ENCODE assay signal across 22 cellular contexts in the genomic region with DNA sequence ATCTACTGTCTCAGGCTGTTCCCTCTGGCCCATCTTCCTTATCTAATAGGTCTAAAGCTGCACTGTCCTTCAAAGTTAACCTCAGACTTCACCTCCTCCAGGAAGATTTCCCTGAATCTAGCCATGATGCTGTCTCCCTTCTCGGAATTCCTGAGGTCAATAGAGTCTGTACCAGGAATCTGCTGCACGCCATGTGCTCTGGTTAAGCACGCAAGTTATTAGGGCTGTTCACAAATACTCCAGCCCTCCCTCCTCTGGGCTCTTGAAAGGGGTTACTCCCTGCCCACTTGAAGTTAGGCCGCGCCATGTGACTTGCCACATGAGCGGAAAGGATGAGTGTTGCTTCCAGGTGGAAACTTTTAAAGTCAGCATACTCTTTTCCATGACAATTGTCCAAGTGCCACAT. TPM values are rescaled to one million over a fixed set of nuclear protein-coding genes. Genes with fewer than 3 reads are reported as not detected.
DNase-seq lines count a peak whose midpoint lies in the region; ATAC-seq and TF ChIP-seq lines count a peak whose summit lies in the region.
"Had no signal": no experiment of that assay in that cellular context is flagged by ENCODE, and none has a peak within 500 bp of the region (broad histone marks: within the 10 kb centered on the region; RNA-seq: fewer than 3 reads in every experiment).

No MANE protein-coding gene starts in this region.

- intact Hi-C loops in activated CD8-positive, alpha-beta T cell treated with anti-CD3 and anti-CD28 coated beads for 36 hours (cut with micrococcal nuclease), result no loop called here
- intact Hi-C loops in uterus (cut with DNase I; ENCODE audit: low total_unique reads), result loop anchor here (10.0 kb wide), 1 partner anchor 67 kb away; no protein-coding TSS in a partner anchor

- H3K4me1 ChIP-seq in uterus, result peaks cover 4 to 28% of the 10 kb centered on the region in 2 donors

- H3K36me3 ChIP-seq in uterus, result no peaks in the 10 kb centered on the region

- no peaks in the 10 kb centered on the region for H3K9me3 Mint-ChIP-seq in activated CD8-positive, alpha-beta T cell treated with anti-CD3 and anti-CD28 coated beads for 36 hours
- no peaks in the 10 kb centered on the region for H3K9me3 Mint-ChIP-seq in activated CD8-positive, alpha-beta T cell treated with anti-CD3 and anti-CD28 coated beads, Interleukin-2, amount 10 ng/mL, durations not matched to agents 7 days and 5 days (ENCODE audit: insufficient read depth)
- H3K9me3 Mint-ChIP-seq in nephron, result no peaks in the 10 kb centered on the region
- H3K9me3 Mint-ChIP-seq in activated naive CD4-positive, alpha-beta T cell treated with anti-CD3 and anti-CD28 coated beads, Interleukin-2, amount 50 U/mL, for 72 hours, result no peaks in the 10 kb centered on the region
- H3K9me3 Mint-ChIP-seq: activated B cell treated with CpG ODN at 0.5 μM for 24 hours; activated T-cell treated with anti-CD3 and anti-CD28 coated beads, Interleukin-2, amount 50 U/mL, for 72 hours had no signal

- no peak for TF ChIP-seq CTCF in activated CD8-positive, alpha-beta T cell treated with anti-CD3 and anti-CD28 coated beads for 36 hours (IDR thresholded peaks at IDR 0.05)
- no peak for TF ChIP-seq CTCF in nephron (IDR thresholded peaks at IDR 0.05; ENCODE audit: unreplicated experiment in 3 of 3)
- no peak for TF ChIP-seq CTCF in uterus (IDR thresholded peaks at IDR 0.05)

- H3K27me3 ChIP-seq in uterus, result no peaks in the 10 kb centered on the region
- H3K27me3 ChIP-seq: body of pancreas had no signal

- TF ChIP-seq POLR2A in uterus (IDR thresholded peaks at IDR 0.05), result no peak

- peaks cover 5% of the 10 kb centered on the region for H3K27me3 Mint-ChIP-seq in activated CD8-positive, alpha-beta T cell treated with anti-CD3 and anti-CD28 coated beads for 36 hours
- peaks cover 5% of the 10 kb centered on the region for H3K27me3 Mint-ChIP-seq in activated CD8-positive, alpha-beta T cell treated with anti-CD3 and anti-CD28 coated beads, Interleukin-2, amount 10 ng/mL, durations not matched to agents 7 days and 5 days (ENCODE audit: low read depth)
- H3K27me3 Mint-ChIP-seq in nephron (ENCODE audit: low read depth), result peaks cover 12% of the 10 kb centered on the region

- H3K36me3 Mint-ChIP-seq in activated CD8-positive, alpha-beta T cell treated with anti-CD3 and anti-CD28 coated beads for 36 hours (ENCODE audit: low read depth), result no peaks in the 10 kb centered on the region
- no peaks in the 10 kb centered on the region for H3K36me3 Mint-ChIP-seq in activated CD8-positive, alpha-beta T cell treated with anti-CD3 and anti-CD28 coated beads, Interleukin-2, amount 10 ng/mL, durations not matched to agents 7 days and 5 days (ENCODE audit: low read depth)
- H3K36me3 Mint-ChIP-seq in nephron (ENCODE audit: low read depth), result no peaks in the 10 kb centered on the region
- no peaks in the 10 kb centered on the region for H3K36me3 Mint-ChIP-seq in activated naive CD4-positive, alpha-beta T cell treated with anti-CD3 and anti-CD28 coated beads, Interleukin-2, amount 50 U/mL, for 72 hours
- H3K36me3 Mint-ChIP-seq: activated naive CD8-positive, alpha-beta T cell; CD4-positive, CD25-positive, alpha-beta regulatory T cell had no signal

- no peaks in the 10 kb centered on the region for H3K9me3 ChIP-seq in uterus
- H3K9me3 ChIP-seq: body of pancreas, psoas muscle had no signal

- DNase-seq in activated CD8-positive, alpha-beta T cell treated with anti-CD3 and anti-CD28 coated beads for 36 hours, result peak; percentile 26
- DNase-seq in activated CD8-positive, alpha-beta T cell treated with anti-CD3 and anti-CD28 coated beads, Interleukin-2, amount 10 ng/mL, durations not matched to agents 7 days and 5 days, result no peak
- DNase-seq in astrocyte of the hippocampus (ENCODE audit: low read depth, low spot score) (peak; percentile 25), uterus (no peak), DMS 273 (lab: John Stamatoyannopoulos, UW; ENCODE audit: unreplicated experiment) (no peak)
- no peak for DNase-seq in activated naive CD4-positive, alpha-beta T cell treated with anti-CD3 and anti-CD28 coated beads, Interleukin-2, amount 50 U/mL, for 72 hours (ENCODE audit: low spot score in 2 of 2)
- DNase-seq: activated B cell treated with CpG ODN at 0.5 μM for 24 hours; activated T-cell treated with anti-CD3 and anti-CD28 coated beads, Interleukin-2, amount 50 U/mL, for 72 hours; CD4-positive, CD25-positive, alpha-beta regulatory T cell; DMS 273 treated with DMSO at 0.1 percent for 48 hours; effector memory CD4-positive, alpha-beta T cell; Karpas-422; NCI-H1092 treated with DMSO at 0.1 percent for 48 hours; NCI-H2081; NCI-H446 treated with DMSO at 0.1 percent for 48 hours; NK-92 treated with Interleukin-12 subunit alpha and Interleukin-12 subunit beta, amount 100 ng/mL, for 24 hours; psoas muscle had no signal

- peak overlapping the region; percentile 81 to 89 for H3K27ac ChIP-seq in uterus
- H3K27ac ChIP-seq: body of pancreas had no signal

- H3K4me3 ChIP-seq in uterus, result no peak overlapping the region
- H3K4me3 ChIP-seq: body of pancreas, psoas muscle had no signal

- POLR2A ChIA-PET in activated CD8-positive, alpha-beta T cell treated with anti-CD3 and anti-CD28 coated beads for 36 hours (lab: Charles Lee), result interaction anchor here (1.1 kb wide), 1 partner anchor 10 kb away, joined by 5 read pairs; no protein-coding TSS in a partner anchor
- POLR2A ChIA-PET in activated CD8-positive, alpha-beta T cell treated with anti-CD3 and anti-CD28 coated beads, Interleukin-2, amount 10 ng/mL, durations not matched to agents 7 days and 5 days (lab: Charles Lee), result interaction anchor here (0.7 to 1.2 kb wide), 2 partner anchors 12 to 58 kb away, joined by 3 read pairs; no protein-coding TSS in a partner anchor

- H3K4me3 Mint-ChIP-seq in activated CD8-positive, alpha-beta T cell treated with anti-CD3 and anti-CD28 coated beads for 36 hours, result no peak overlapping the region
- no peak overlapping the region for H3K4me3 Mint-ChIP-seq in activated CD8-positive, alpha-beta T cell treated with anti-CD3 and anti-CD28 coated beads, Interleukin-2, amount 10 ng/mL, durations not matched to agents 7 days and 5 days
- H3K4me3 Mint-ChIP-seq in nephron, result no peak overlapping the region
- H3K4me3 Mint-ChIP-seq: activated B cell treated with CpG ODN at 0.5 μM for 24 hours; activated naive CD8-positive, alpha-beta T cell; activated T-cell treated with anti-CD3 and anti-CD28 coated beads, Interleukin-2, amount 50 U/mL, for 72 hours; CD4-positive, CD25-positive, alpha-beta regulatory T cell had no signal

- peaks cover 7% of the 10 kb centered on the region for H3K4me1 Mint-ChIP-seq in activated CD8-positive, alpha-beta T cell treated with anti-CD3 and anti-CD28 coated beads for 36 hours (ENCODE audit: low read depth)
- H3K4me1 Mint-ChIP-seq in activated CD8-positive, alpha-beta T cell treated with anti-CD3 and anti-CD28 coated beads, Interleukin-2, amount 10 ng/mL, durations not matched to agents 7 days and 5 days (ENCODE audit: low read depth), result no peaks in the 10 kb centered on the region
- peaks cover 72% of the 10 kb centered on the region for H3K4me1 Mint-ChIP-seq in nephron
- H3K4me1 Mint-ChIP-seq: CD4-positive, CD25-positive, alpha-beta regulatory T cell had no signal

- ATAC-seq in activated CD8-positive, alpha-beta T cell treated with anti-CD3 and anti-CD28 coated beads for 36 hours, result no peak
- ATAC-seq in activated CD8-positive, alpha-beta T cell treated with anti-CD3 and anti-CD28 coated beads, Interleukin-2, amount 10 ng/mL, durations not matched to agents 7 days and 5 days, result no peak
- ATAC-seq in HG02938 (IDR thresholded peaks at IDR 0.05; ENCODE audit: unreplicated experiment), result no peak
- ATAC-seq in activated naive CD4-positive, alpha-beta T cell treated with anti-CD3 and anti-CD28 coated beads, Interleukin-2, amount 50 U/mL, for 72 hours, result no peak
- ATAC-seq: body of pancreas, left lobe of liver had no signal

- no peak overlapping the region for H3K27ac Mint-ChIP-seq in activated CD8-positive, alpha-beta T cell treated with anti-CD3 and anti-CD28 coated beads for 36 hours
- no peak overlapping the region for H3K27ac Mint-ChIP-seq in activated CD8-positive, alpha-beta T cell treated with anti-CD3 and anti-CD28 coated beads, Interleukin-2, amount 10 ng/mL, durations not matched to agents 7 days and 5 days
- H3K27ac Mint-ChIP-seq in nephron, result peak overlapping the region in 2 of 3 experiments; percentile 80 to 94
- peak overlapping the region in 1 of 2 donors; percentile 63 for H3K27ac Mint-ChIP-seq in activated naive CD4-positive, alpha-beta T cell treated with anti-CD3 and anti-CD28 coated beads, Interleukin-2, amount 50 U/mL, for 72 hours
- H3K27ac Mint-ChIP-seq: activated B cell treated with CpG ODN at 0.5 μM for 24 hours; activated naive CD8-positive, alpha-beta T cell; activated T-cell treated with anti-CD3 and anti-CD28 coated beads, Interleukin-2, amount 50 U/mL, for 72 hours; CD4-positive, CD25-positive, alpha-beta regulatory T cell had no signal

- CTCF ChIA-PET in activated CD8-positive, alpha-beta T cell treated with anti-CD3 and anti-CD28 coated beads for 36 hours (lab: Charles Lee), result interaction anchor here (1.3 to 2.0 kb wide), 4 partner anchors 14 to 506 kb away, joined by 3 to 10 read pairs (median 3); no protein-coding TSS in a partner anchor
- CTCF ChIA-PET in activated CD8-positive, alpha-beta T cell treated with anti-CD3 and anti-CD28 coated beads, Interleukin-2, amount 10 ng/mL, durations not matched to agents 7 days and 5 days (lab: Charles Lee), result no interaction called here

RNA-seq across cellular contexts. Expression of a gene that starts 43.6 kb away (rescaled TPM):
- total RNA-seq in activated CD8-positive, alpha-beta T cell treated with anti-CD3 and anti-CD28 coated beads for 36 hours, result 10 to 100 TPM; 27.7 to 31.8 TPM
- 10 to 100 TPM; 41.7 to 44.3 TPM for total RNA-seq in activated CD8-positive, alpha-beta T cell treated with anti-CD3 and anti-CD28 coated beads, Interleukin-2, amount 10 ng/mL, durations not matched to agents 7 days and 5 days
- total RNA-seq in uterus, result 100 to 1,000 TPM in 2 of 4 donors, 10 to 100 TPM in 2; 44.8 to 141 (median 107) TPM
- 10 to 100 TPM; 25.6 to 50.7 TPM for total RNA-seq in activated naive CD4-positive, alpha-beta T cell treated with anti-CD3 and anti-CD28 coated beads, Interleukin-2, amount 50 U/mL, for 72 hours

Comparison
In these comparisons a context has a peak if more than half of its experiments do, and no peak if none do; other contexts are left out.
1. DNase-seq: peak in activated CD8-positive, alpha-beta T cell treated with anti-CD3 and anti-CD28 coated beads for 36 hours (single experiment) and astrocyte of the hippocampus (single experiment); none in activated CD8-positive, alpha-beta T cell treated with anti-CD3 and anti-CD28 coated beads, Interleukin-2, amount 10 ng/mL, durations not matched to agents 7 days and 5 days (single experiment), uterus (0 of 2), activated naive CD4-positive, alpha-beta T cell treated with anti-CD3 and anti-CD28 coated beads, Interleukin-2, amount 50 U/mL, for 72 hours (0 of 2) and DMS 273 (single experiment).
2. H3K27ac Mint-ChIP-seq: peak in nephron (2 of 3); none in activated CD8-positive, alpha-beta T cell treated with anti-CD3 and anti-CD28 coated beads for 36 hours (single experiment) and activated CD8-positive, alpha-beta T cell treated with anti-CD3 and anti-CD28 coated beads, Interleukin-2, amount 10 ng/mL, durations not matched to agents 7 days and 5 days (single experiment).